In genomic region chr1:81414417-81415087, GRCh38 we compare ENCODE assay signal across 8 cellular contexts.
DNase-seq lines count a peak whose midpoint lies in the region; ATAC-seq, FAIRE-seq and TF ChIP-seq lines count a peak whose summit lies in the region.

No MANE protein-coding gene starts in this region.

- FAIRE-seq in urothelium cell line (lab: Jason Lieb, UNC), result no peak

- H3K4me1 ChIP-seq in left lung, result no peaks in the 10 kb centered on the region

- no peaks in the 10 kb centered on the region for H3K4me1 Mint-ChIP-seq in activated naive CD4-positive, alpha-beta T cell treated with anti-CD3 and anti-CD28 coated beads for 36 hours (ENCODE audit: low read depth)

- TF ChIP-seq CTCF in HFF-Myc (IDR thresholded peaks at IDR 0.05; ENCODE audit: low read depth, low read length, missing control alignments) (peak; percentile 83), left lung (IDR thresholded peaks at IDR 0.05) (peak; percentile 66 to 80)

- intact Hi-C loops in activated naive CD4-positive, alpha-beta T cell treated with anti-CD3 and anti-CD28 coated beads for 36 hours (cut with micrococcal nuclease), result no loop called here
- intact Hi-C loops in left lung (cut with DNase I), result no loop called here

- no peaks in the 10 kb centered on the region for H3K27me3 ChIP-seq in left lung

- H3K9me3 ChIP-seq in left lung, result no peaks in the 10 kb centered on the region

- H3K36me3 ChIP-seq in left lung, result no peaks in the 10 kb centered on the region

- no peak overlapping the region for H3K4me3 ChIP-seq in HFF-Myc (replicated peaks; ENCODE audit: low read depth, low read length)
- no peak overlapping the region for H3K4me3 ChIP-seq in left lung

- no peaks in the 10 kb centered on the region for H3K9me3 Mint-ChIP-seq in activated naive CD4-positive, alpha-beta T cell treated with anti-CD3 and anti-CD28 coated beads for 36 hours

- H3K27ac ChIP-seq in left lung, result peak overlapping the region in 1 of 2 donors; percentile 3

- no peaks in the 10 kb centered on the region for H3K36me3 Mint-ChIP-seq in activated naive CD4-positive, alpha-beta T cell treated with anti-CD3 and anti-CD28 coated beads for 36 hours (ENCODE audit: low read depth)

- peak; percentile 95 for ATAC-seq in left lung

- no peak overlapping the region for H3K4me3 Mint-ChIP-seq in activated naive CD4-positive, alpha-beta T cell treated with anti-CD3 and anti-CD28 coated beads for 36 hours

- no peak overlapping the region for H3K27ac Mint-ChIP-seq in activated naive CD4-positive, alpha-beta T cell treated with anti-CD3 and anti-CD28 coated beads for 36 hours

- CTCF ChIA-PET in activated naive CD4-positive, alpha-beta T cell treated with anti-CD3 and anti-CD28 coated beads for 36 hours (lab: Charles Lee), result interaction anchor here (0.5 kb wide), 1 partner anchor 281 kb away, joined by 3 read pairs; no protein-coding TSS in a partner anchor

- no peaks in the 10 kb centered on the region for H3K27me3 Mint-ChIP-seq in activated naive CD4-positive, alpha-beta T cell treated with anti-CD3 and anti-CD28 coated beads for 36 hours (ENCODE audit: low read depth)

- peak; percentile 34 for DNase-seq in activated naive CD4-positive, alpha-beta T cell treated with anti-CD3 and anti-CD28 coated beads for 36 hours
- DNase-seq in activated naive CD4-positive, alpha-beta T cell (lab: John Stamatoyannopoulos, UW), result no peak
- DNase-seq in HFF-Myc (ENCODE audit: extremely low read depth, low read depth) (peak; percentile 24), MV-4-11 (lab: John Stamatoyannopoulos, UW) (peak; percentile 10), cerebellar cortex (ENCODE audit: low spot score) (peak; percentile 9), left lung (peak; percentile 44 to 77), urothelium cell line (ENCODE audit: low spot score) (peak; percentile 52), GDM1 (lab: John Stamatoyannopoulos, UW) (no peak)

Comparison
In these comparisons a context has a peak if more than half of its experiments do, and no peak if none do; other contexts are left out.
1. DNase-seq: peak in activated naive CD4-positive, alpha-beta T cell treated with anti-CD3 and anti-CD28 coated beads for 36 hours (single experiment), HFF-Myc (single experiment), MV-4-11 (single experiment), cerebellar cortex (single experiment), left lung (2 of 2) and urothelium cell line (single experiment); none in activated naive CD4-positive, alpha-beta T cell (0 of 4) and GDM1 (single experiment).